Comparison of ENCODE assay signal across 8 cellular contexts in genomic region chr10:70381491-70382421, GRCh38. TPM values are rescaled to one million over a fixed set of nuclear protein-coding genes. Genes with fewer than 3 reads are reported as not detected.
A peak's percentile ranks its signal among the peaks of the same experiment; 100 is the strongest.
DNase-seq lines count a peak whose midpoint lies in the region; ATAC-seq and TF ChIP-seq lines count a peak whose summit lies in the region.

No MANE protein-coding gene starts in this region.

- no peak for DNase-seq in AG09309 (ENCODE audit: low read depth)
- peak; percentile 40 to 85 for DNase-seq in NCI-H524 (lab: John Stamatoyannopoulos, UW)
- DNase-seq in Right ventricle myocardium inferior (ENCODE audit: missing footprints): peak; percentile 75
- DNase-seq in osteocyte (ENCODE audit: extremely low spot score, unreplicated experiment): no peak
- no peak for DNase-seq in HCEC 1CT

- intact Hi-C loops in Right ventricle myocardium inferior (cut with DNase I): loop anchor here (1.0 kb wide), 1 partner anchor 23 kb away; the partner anchor contains the start of gene EIF4EBP2

- TF ChIP-seq POLR2A in GM18505 (IDR thresholded peaks at IDR 0.05; ENCODE audit: borderline replicate concordance, extremely low read depth, insufficient read depth, insufficient read length): peak; percentile 12

- H3K4me3 ChIP-seq in AG09309 (ENCODE audit: control insufficient read depth, low read depth, low read length): peak overlapping the region; percentile 91

- H3K27ac Mint-ChIP-seq in activated naive CD8-positive, alpha-beta T cell: peak overlapping the region; percentile 28
- no peak overlapping the region for H3K27ac Mint-ChIP-seq in osteocyte (ENCODE audit: unreplicated experiment)

- peaks cover 8% of the 10 kb centered on the region for H3K4me1 Mint-ChIP-seq in activated naive CD8-positive, alpha-beta T cell (ENCODE audit: low read depth)
- peaks cover 23% of the 10 kb centered on the region for H3K4me1 Mint-ChIP-seq in osteocyte (ENCODE audit: unreplicated experiment)

- ATAC-seq in GM18505 (IDR thresholded peaks at IDR 0.05; ENCODE audit: unreplicated experiment): peak; percentile 35
- peak; percentile 42 for ATAC-seq in HG02981 (IDR thresholded peaks at IDR 0.05; ENCODE audit: unreplicated experiment)
- peak; percentile 64 for ATAC-seq in Right ventricle myocardium inferior

- H3K9me3 Mint-ChIP-seq in activated naive CD8-positive, alpha-beta T cell (ENCODE audit: low read depth): no peaks in the 10 kb centered on the region
- peaks cover 4% of the 10 kb centered on the region for H3K9me3 Mint-ChIP-seq in osteocyte (ENCODE audit: unreplicated experiment)

- peaks cover 2% of the 10 kb centered on the region for H3K27me3 Mint-ChIP-seq in activated naive CD8-positive, alpha-beta T cell
- no peaks in the 10 kb centered on the region for H3K27me3 Mint-ChIP-seq in osteocyte (ENCODE audit: unreplicated experiment)

- peak overlapping the region; percentile 87 for H3K4me3 Mint-ChIP-seq in activated naive CD8-positive, alpha-beta T cell
- peak overlapping the region; percentile 81 for H3K4me3 Mint-ChIP-seq in osteocyte (ENCODE audit: unreplicated experiment)

- TF ChIP-seq CTCF in AG09309 (IDR thresholded peaks at IDR 0.05; ENCODE audit: control insufficient read depth, insufficient read depth, low read depth, low read length, missing control alignments) (peak; percentile 1), osteocyte (IDR thresholded peaks at IDR 0.05) (no peak)

- peaks cover 3% of the 10 kb centered on the region for H3K36me3 Mint-ChIP-seq in activated naive CD8-positive, alpha-beta T cell
- H3K36me3 Mint-ChIP-seq in osteocyte (ENCODE audit: unreplicated experiment): no peaks in the 10 kb centered on the region

RNA-seq across cellular contexts. Expression of gene LRRC20, which starts 0.7 kb away (rescaled TPM):
- total RNA-seq in Right ventricle myocardium inferior (60.1 TPM), osteocyte (4.0 and 5.8 TPM in 2 replicates)

RNA-seq across cellular contexts. Expression of gene EIF4EBP2, which starts 22.2 kb away (rescaled TPM):
- total RNA-seq in Right ventricle myocardium inferior (91.6 TPM), osteocyte (40.4 and 41.1 TPM in 2 replicates)

RNA-seq across cellular contexts. Expression of gene NODAL, which starts 59.7 kb away (rescaled TPM):
- total RNA-seq in Right ventricle myocardium inferior (not detected), osteocyte (not detected in 2 replicates)

Comparison
In these comparisons a context has a peak if more than half of its experiments do, and no peak if none do; other contexts are left out.
1. DNase-seq: peak in NCI-H524 (2 of 2) and Right ventricle myocardium inferior (single experiment); none in AG09309 (single experiment), osteocyte (single experiment) and HCEC 1CT (single experiment).
2. Peak in every context shown above with its lines, with median percentiles within 50 percentile points of each other: ATAC-seq.